Comparison of ENCODE assay signal across 8 cellular contexts in genomic region chr14:102554835-102555819, GRCh38.
DNase-seq lines count a peak whose midpoint lies in the region; ATAC-seq lines count a peak whose summit lies in the region.

No MANE protein-coding gene starts in this region.

- peak overlapping the region; percentile 77 for H2AFZ ChIP-seq in ACC112 (ENCODE audit: low read length, unreplicated experiment)

- no peak overlapping the region; the same call in 1 of the 2 replicates for H3K27ac ChIP-seq in ACC112 (ENCODE audit: low read depth, low read length)

- no peaks in the 10 kb centered on the region for H3K36me3 ChIP-seq in ACC112 (ENCODE audit: insufficient read depth, low read length)

- H3K4me1 ChIP-seq in ACC112 (ENCODE audit: control insufficient read depth, insufficient read depth, low read length, unreplicated experiment): peaks cover 22% of the 10 kb centered on the region

- peak overlapping the region; percentile 85 for H3K4me3 ChIP-seq in ACC112 (ENCODE audit: low read depth, low read length)

- no peaks in the 10 kb centered on the region for H3K79me2 ChIP-seq in ACC112 (ENCODE audit: control insufficient read depth, insufficient read depth, low read length, unreplicated experiment)

- DNase-seq in GM19240 (ENCODE audit: insufficient read length, low spot score) (peak; percentile 45), T follicular helper cell (ENCODE audit: low read depth) (peak; percentile 36), astrocyte of the hippocampus (ENCODE audit: low read depth, low spot score) (peak; percentile 60), iPS-NIHi7 (ENCODE audit: extremely low spot score) (peak; percentile 84), dedifferentiated amniotic fluid mesenchymal stem cell (ENCODE audit: extremely low spot score) (no peak)
- DNase-seq in stimulated activated CD4-positive, alpha-beta T cell treated with anti-CD3 and anti-CD28 coated beads, Interleukin-15, amount 100 ng/mL, for 24 hours: peak; percentile 74

- no peaks in the 10 kb centered on the region for H3K27me3 ChIP-seq in ACC112 (ENCODE audit: insufficient read depth, low read length)

- ATAC-seq in GM18519 (IDR thresholded peaks at IDR 0.05; ENCODE audit: low FRiP score, unreplicated experiment): no peak
